21 cellular contexts compared by ENCODE assay signal in the genomic region with DNA sequence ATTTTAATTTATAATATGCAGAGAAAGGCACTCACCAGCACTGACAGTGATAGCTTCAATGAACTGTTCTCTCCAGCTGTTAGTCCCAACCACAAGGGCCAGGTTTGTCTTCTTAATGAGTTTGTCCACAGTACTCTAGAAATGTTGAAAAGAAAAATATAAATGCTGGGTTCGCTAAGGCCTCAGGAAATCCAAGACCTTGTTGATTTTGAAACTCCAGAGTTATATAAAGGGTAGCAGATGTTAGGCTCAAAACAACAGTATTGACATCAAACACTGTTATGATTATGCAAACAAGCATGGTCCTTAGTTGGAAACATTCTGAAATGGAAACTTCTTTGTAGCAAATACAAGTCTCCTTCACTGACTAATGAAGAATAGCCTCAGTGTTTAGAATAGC.
A peak's percentile ranks its signal among the peaks of the same experiment; 100 is the strongest.
DNase-seq lines count a peak whose midpoint lies in the region; ATAC-seq, FAIRE-seq and TF ChIP-seq lines count a peak whose summit lies in the region.
"Had no signal": no experiment of that assay in that cellular context is flagged by ENCODE, and none has a peak within 500 bp of the region (broad histone marks: within the 10 kb centered on the region; RNA-seq: fewer than 3 reads in every experiment).

No MANE protein-coding gene starts in this region.

- no peaks in the 10 kb centered on the region for H3K27me3 ChIP-seq in left lung
- H3K27me3 ChIP-seq: pancreas, right lobe of liver had no signal

- H3K27ac ChIP-seq in left lung (no peak overlapping the region), kidney (ENCODE audit: low read depth in 2 of 2, low read length in 2 of 2) (no peak overlapping the region)
- H3K27ac ChIP-seq: pancreas, right lobe of liver, VCaP had no signal

- H3K9ac ChIP-seq in kidney (ENCODE audit: low read length in 2 of 2), result no peak overlapping the region

- H3K4me3 ChIP-seq in AG10803 (ENCODE audit: low read length) (no peak overlapping the region), GM12865 (ENCODE audit: low read depth, low read length) (no peak overlapping the region), left lung (no peak overlapping the region), kidney (ENCODE audit: low read length in 2 of 2) (no peak overlapping the region)
- H3K4me3 ChIP-seq: pancreas, right lobe of liver had no signal

- H3K9me3 ChIP-seq in left lung (no peaks in the 10 kb centered on the region), kidney (ENCODE audit: control insufficient read depth in 1 of 2, low read length in 2 of 2) (no peaks in the 10 kb centered on the region)
- H3K9me3 ChIP-seq: pancreas, right lobe of liver had no signal

- peak; percentile 59 for DNase-seq in AG10803 (ENCODE audit: low read depth)
- DNase-seq in GM12865 (ENCODE audit: low read depth), result peak; percentile 5
- DNase-seq in NCI-H1694 (lab: John Stamatoyannopoulos, UW), result peak; percentile 15
- DNase-seq in fibroblast of peridontal ligament (ENCODE audit: extremely low read depth), result peak; percentile 82
- DNase-seq in iPS-NIHi11 (ENCODE audit: low spot score), result no peak
- no peak for DNase-seq in NCI-H2029 (lab: John Stamatoyannopoulos, UW)
- no peak for DNase-seq in left lung
- no peak for DNase-seq in kidney
- DNase-seq: activated CD4-positive, alpha-beta T cell treated with anti-CD3 and anti-CD28 coated beads, Interleukin-2, amount 10 ng/mL, durations not matched to agents 7 days and 5 days; AML-193; effector CD8-positive, alpha-beta T cell; left colon; midbrain; NCI-H146; pancreas; right lobe of liver; RPMI8226; stimulated activated CD4-positive, alpha-beta T cell treated with anti-CD3 and anti-CD28 coated beads, Interleukin-15, amount 100 ng/mL, for 24 hours had no signal

- no peak for ATAC-seq in left lung
- ATAC-seq: left colon, right lobe of liver had no signal

- TF ChIP-seq CTCF in AG10803 (conservative IDR thresholded peaks at IDR 0.05; ENCODE audit: low read length) (no peak), GM12865 (IDR thresholded peaks at IDR 0.05; ENCODE audit: insufficient read depth, low read depth, low read length, missing control alignments) (no peak), left lung (IDR thresholded peaks at IDR 0.05) (no peak), kidney (IDR thresholded peaks at IDR 0.05; ENCODE audit: borderline replicate concordance, extremely low read depth, insufficient read depth) (no peak)

- intact Hi-C loops in left lung (cut with DNase I) (no loop called here), kidney (cut with DNase I) (no loop called here)

- no peak for FAIRE-seq in kidney (lab: Jason Lieb, UNC)
- FAIRE-seq: GM19239, H1, pancreas had no signal

- H3K36me3 ChIP-seq in left lung (peaks cover 0 to 12% of the 10 kb centered on the region in 2 donors), kidney (ENCODE audit: control insufficient read depth in 1 of 2, insufficient read depth in 2 of 2, low read length in 2 of 2) (peaks cover 0 to 7% of the 10 kb centered on the region in 2 donors)
- H3K36me3 ChIP-seq: pancreas, right lobe of liver had no signal

- H3K4me1 ChIP-seq in left lung (no peaks in the 10 kb centered on the region), kidney (ENCODE audit: control insufficient read depth in 1 of 2, insufficient read depth in 1 of 2, low read depth in 1 of 2, low read length in 2 of 2) (no peaks in the 10 kb centered on the region)
- H3K4me1 ChIP-seq: pancreas, right lobe of liver had no signal

Comparison
In these comparisons a context has a peak if more than half of its experiments do, and no peak if none do; other contexts are left out.
1. DNase-seq: peak in AG10803 (single experiment), GM12865 (single experiment), NCI-H1694 (single experiment) and fibroblast of peridontal ligament (single experiment); none in iPS-NIHi11 (single experiment), NCI-H2029 (single experiment), left lung (0 of 2) and kidney (single experiment).